ENCODE assay signal across 10 cellular contexts in the genomic region with DNA sequence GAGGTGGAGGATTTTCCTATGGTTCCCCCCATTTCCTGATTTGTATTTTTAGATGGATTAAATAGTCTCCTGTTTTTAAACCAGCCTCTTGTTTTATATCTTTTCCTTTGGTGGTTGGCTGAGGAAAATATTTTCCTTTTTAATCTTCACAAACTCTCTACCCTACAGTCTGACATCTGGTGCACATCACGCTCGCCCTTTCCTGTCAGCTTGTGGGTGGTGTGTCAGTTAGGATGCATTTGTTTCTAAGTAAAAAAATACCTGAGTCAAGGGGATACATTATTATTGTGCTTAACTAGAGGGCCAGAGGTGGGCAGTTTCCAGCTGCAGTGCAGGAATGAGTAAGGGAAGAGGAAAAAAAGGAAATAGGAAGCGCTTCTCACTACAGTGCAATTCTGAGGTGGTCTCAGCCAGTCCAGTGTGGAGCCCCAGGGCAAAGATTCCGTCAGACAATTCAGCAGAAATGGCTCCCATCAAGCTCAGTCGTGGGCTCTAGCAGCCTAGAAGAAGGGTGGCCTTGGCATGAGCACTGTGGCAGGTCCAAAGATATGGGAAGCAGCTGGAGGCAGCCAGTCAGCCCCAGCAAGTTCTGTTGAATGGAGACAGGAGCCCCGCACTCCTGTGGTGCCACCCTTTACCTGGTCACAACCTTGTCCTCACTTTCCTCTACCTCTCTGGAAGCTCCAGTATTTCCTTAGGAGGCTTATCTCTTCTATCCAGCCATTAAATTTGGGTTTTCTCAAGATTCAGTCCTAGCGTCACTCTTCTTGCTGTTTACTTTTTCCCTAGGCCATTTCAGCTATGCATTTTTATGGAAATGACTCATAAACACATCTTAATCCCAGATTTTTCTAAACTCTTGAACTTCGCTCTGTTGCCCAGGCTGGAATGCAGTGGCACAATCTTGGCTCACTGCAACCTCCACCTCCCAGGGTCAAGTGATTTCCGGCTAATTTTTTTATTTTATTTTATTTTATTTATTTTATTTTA. TPM values are rescaled to one million over a fixed set of nuclear protein-coding genes. Genes with fewer than 3 reads are reported as not detected.
DNase-seq lines count a peak whose midpoint lies in the region; ATAC-seq, FAIRE-seq and TF ChIP-seq lines count a peak whose summit lies in the region.
"Had no signal": no experiment of that assay in that cellular context is flagged by ENCODE, and none has a peak within 500 bp of the region (broad histone marks: within the 10 kb centered on the region; RNA-seq: fewer than 3 reads in every experiment).

No MANE protein-coding gene starts in this region.

- no peak overlapping the region for H4K91ac ChIP-seq in mesenchymal stem cell (ENCODE audit: low read length)

- H3K9me3 ChIP-seq in mesenchymal stem cell (ENCODE audit: control insufficient read depth, low read length) = no peaks in the 10 kb centered on the region
- H3K9me3 ChIP-seq: Peyer's patch had no signal

- peaks cover 35 to 82% of the 10 kb centered on the region in 2 experiments for H3K36me3 ChIP-seq in mesenchymal stem cell (ENCODE audit: control insufficient read depth in 1 of 2, insufficient read depth in 2 of 2, low read depth in 1 of 2, low read length in 2 of 2)

- H3K18ac ChIP-seq in mesenchymal stem cell (ENCODE audit: low read depth in 1 of 2, low read length in 2 of 2) = no peak overlapping the region

- no peak for FAIRE-seq in HTR-8/SVneo (lab: Jason Lieb, UNC)

- DNase-seq in AG08396 (ENCODE audit: low spot score) (peak; percentile 37), HTR-8/SVneo (ENCODE audit: insufficient read length, low spot score) (peak; percentile 57), cardiac fibroblast (ENCODE audit: low read depth in 2 of 2) (peak; percentile 55 to 63), mesenchymal stem cell (peak; percentile 39)
- no peak for DNase-seq in stimulated activated CD4-positive, alpha-beta T cell treated with anti-CD3 and anti-CD28 coated beads, Interleukin-1b, Interleukin-23, amount 100 ng/mL, for 48 hours
- DNase-seq: Peyer's patch, T1000 had no signal

- no peak overlapping the region for H4K8ac ChIP-seq in mesenchymal stem cell (ENCODE audit: low read length)

- H3K4me1 ChIP-seq in mesenchymal stem cell (ENCODE audit: control insufficient read depth, insufficient read depth, low read depth, low read length) = peaks cover 25% of the 10 kb centered on the region
- H3K4me1 ChIP-seq: Peyer's patch had no signal

- no peak for TF ChIP-seq CTCF in cardiac fibroblast (IDR thresholded peaks at IDR 0.05; ENCODE audit: low read depth, low read length)

- no peak overlapping the region for H3K9ac ChIP-seq in mesenchymal stem cell (ENCODE audit: low read length)

- WGBS in mesenchymal stem cell = 76% methylated on average over 8 of the region's 9 CpGs

- no peak overlapping the region for H3K4ac ChIP-seq in mesenchymal stem cell (ENCODE audit: low read depth in 1 of 2, low read length in 2 of 2)

- no peaks in the 10 kb centered on the region for H3K27me3 ChIP-seq in mesenchymal stem cell (ENCODE audit: control insufficient read depth in 1 of 2, insufficient read depth in 1 of 2, low read length in 2 of 2)
- H3K27me3 ChIP-seq: Peyer's patch had no signal

- H3K14ac ChIP-seq in mesenchymal stem cell (ENCODE audit: low read length in 2 of 2) = no peak overlapping the region

- H3K23ac ChIP-seq in mesenchymal stem cell (ENCODE audit: low read length in 2 of 2) = no peak overlapping the region

- H3K79me1 ChIP-seq in mesenchymal stem cell (replicated peaks; ENCODE audit: low read length, poor library complexity, severe bottlenecking) = peaks cover 10% of the 10 kb centered on the region

- H3K4me2 ChIP-seq in mesenchymal stem cell (ENCODE audit: low read length, poor library complexity, severe bottlenecking) = no peak overlapping the region

- no peak overlapping the region for H2BK5ac ChIP-seq in mesenchymal stem cell (ENCODE audit: low read depth, low read length, poor library complexity, severe bottlenecking)

- peak overlapping the region; percentile 61 for H2AK5ac ChIP-seq in mesenchymal stem cell (ENCODE audit: low read length, severe bottlenecking)

- H2BK12ac ChIP-seq in mesenchymal stem cell (ENCODE audit: low read length in 2 of 2) = no peak overlapping the region

- H3K27ac ChIP-seq in mesenchymal stem cell (ENCODE audit: low read length, poor library complexity, severe bottlenecking) = peak overlapping the region; percentile 55

- no peak overlapping the region for H2BK120ac ChIP-seq in mesenchymal stem cell (ENCODE audit: low read depth, low read length)

- ATAC-seq in GM21576 (IDR thresholded peaks at IDR 0.05; ENCODE audit: unreplicated experiment) (no peak), HG02938 (IDR thresholded peaks at IDR 0.05; ENCODE audit: unreplicated experiment) (no peak), GM18870 (IDR thresholded peaks at IDR 0.05; ENCODE audit: unreplicated experiment) (no peak)

- H2BK15ac ChIP-seq in mesenchymal stem cell (ENCODE audit: low read depth, poor library complexity, severe bottlenecking) = no peak overlapping the region

- H3K4me3 ChIP-seq in cardiac fibroblast (replicated peaks in 1 of 2; ENCODE audit: low read depth in 2 of 2, low read length in 2 of 2) (no peak overlapping the region), mesenchymal stem cell (ENCODE audit: insufficient read depth in 1 of 2, low read depth in 1 of 2, low read length in 2 of 2) (no peak overlapping the region)
- H3K4me3 ChIP-seq: Peyer's patch had no signal

- H2AFZ ChIP-seq in mesenchymal stem cell (ENCODE audit: low read depth, low read length) = no peak overlapping the region

RNA-seq across cellular contexts. Expression of a gene that starts 18.5 kb away (rescaled TPM):
- polyA plus RNA-seq in mesenchymal stem cell (2013, experiment 1 of 2) = not detected
- not detected for polyA plus RNA-seq in mesenchymal stem cell (2013, experiment 2 of 2)

RNA-seq across cellular contexts. Expression of a gene that starts 33.5 kb away (rescaled TPM):
- polyA plus RNA-seq in mesenchymal stem cell (2013, experiment 1 of 2) = 44.6 TPM
- polyA plus RNA-seq in mesenchymal stem cell (2013, experiment 2 of 2) = 44.0 TPM

RNA-seq across cellular contexts. Expression of a gene that starts 37.6 kb away (rescaled TPM):
- polyA plus RNA-seq in mesenchymal stem cell (2013, experiment 1 of 2) = 15.8 TPM
- polyA plus RNA-seq in mesenchymal stem cell (2013, experiment 2 of 2) = 16.0 TPM

RNA-seq across cellular contexts. Expression of a gene that starts 44.7 kb away (rescaled TPM):
- not detected for polyA plus RNA-seq in mesenchymal stem cell (2013, experiment 1 of 2)
- polyA plus RNA-seq in mesenchymal stem cell (2013, experiment 2 of 2) = not detected

RNA-seq across cellular contexts. Expression of a gene that starts 47.0 kb away (rescaled TPM):
- 25.0 TPM for polyA plus RNA-seq in mesenchymal stem cell (2013, experiment 1 of 2)
- polyA plus RNA-seq in mesenchymal stem cell (2013, experiment 2 of 2) = 23.9 TPM
